ENCODE assay signal across 24 cellular contexts in the genomic region with DNA sequence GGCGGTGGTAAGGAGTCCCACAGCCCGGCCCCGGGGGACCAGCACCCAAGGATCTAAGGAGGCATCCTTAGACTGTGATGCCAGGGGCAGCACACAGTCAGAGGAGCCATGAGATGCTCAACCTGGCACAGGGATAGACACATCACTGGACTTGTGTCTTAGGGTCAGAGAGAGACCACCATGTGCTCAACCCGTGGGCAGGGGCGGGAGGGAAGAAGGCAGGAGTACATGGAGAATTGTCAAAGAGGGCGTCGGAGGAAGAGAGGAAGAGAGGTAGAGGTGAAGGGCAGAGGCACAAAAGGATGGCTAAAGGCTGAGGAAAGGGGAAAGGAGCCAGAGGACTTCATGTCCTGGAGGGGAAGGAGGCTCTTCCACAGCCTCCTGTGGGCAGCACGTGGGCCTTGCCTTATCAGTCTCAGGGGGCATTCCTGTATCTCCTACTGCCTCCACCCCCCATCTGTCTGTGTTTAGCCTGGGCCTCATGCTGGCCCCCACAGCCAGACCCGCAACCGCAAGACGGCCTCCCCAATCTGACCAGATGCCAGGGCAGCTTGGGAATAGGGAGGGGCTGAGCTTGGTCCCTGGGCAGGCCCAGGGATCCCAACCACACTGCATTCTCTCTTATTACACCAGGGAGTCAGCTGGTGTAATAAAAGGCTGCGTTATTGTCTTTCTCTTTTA. TPM values are rescaled to one million over a fixed set of nuclear protein-coding genes. Genes with fewer than 3 reads are reported as not detected.
DNase-seq lines count a peak whose midpoint lies in the region; ATAC-seq, FAIRE-seq and TF ChIP-seq lines count a peak whose summit lies in the region.
"Had no signal": no experiment of that assay in that cellular context is flagged by ENCODE, and none has a peak within 500 bp of the region (broad histone marks: within the 10 kb centered on the region; RNA-seq: fewer than 3 reads in every experiment).

No MANE protein-coding gene starts in this region.

- H3K23ac ChIP-seq in H9 (ENCODE audit: insufficient read length, low read depth, low read length) (no peak overlapping the region), H1 (ENCODE audit: insufficient read length) (no peak overlapping the region)

- CTCF ChIA-PET in H1 (lab: Charles Lee; ENCODE audit: partially characterized antibody): no interaction called here

- H3K9me3 Mint-ChIP-seq in H9: peaks cover 0 to 2% of the 10 kb centered on the region in 2 experiments; a peak in 1 of 5 replicates
- H3K9me3 Mint-ChIP-seq: HFFc6 had no signal

- H4K8ac ChIP-seq in H9 (replicated peaks; ENCODE audit: insufficient read length, low read depth, low read length): no peak overlapping the region
- no peak overlapping the region for H4K8ac ChIP-seq in H1 (ENCODE audit: extremely low read depth, insufficient read depth, low read length)

- H3K9me3 ChIP-seq in H9 (ENCODE audit: control insufficient read depth, low read depth, low read length) (no peaks in the 10 kb centered on the region), H1 (ENCODE audit: insufficient read depth in 2 of 2, low read depth in 1 of 2, low read length in 1 of 2) (no peaks in the 10 kb centered on the region)
- H3K9me3 ChIP-seq: ascending aorta, MG63, pancreas, transverse colon had no signal

- DNase-seq in DMS 273 treated with DMSO at 0.1 percent for 48 hours (lab: John Stamatoyannopoulos, UW) (peak; percentile 72), H9 (peak; percentile 14), H1 (ENCODE audit: low read depth in 1 of 2, low spot score in 2 of 2) (no peak), myocyte (ENCODE audit: low read depth) (peak; percentile 52), caudate nucleus (lab: John Stamatoyannopoulos, UW) (no peak), NCI-H128 (lab: John Stamatoyannopoulos, UW; ENCODE audit: unreplicated experiment) (no peak)
- DNase-seq: activated CD8-positive, alpha-beta memory T cell treated with anti-CD3 and anti-CD28 coated beads, Interleukin-2, amount 10 ng/mL, durations not matched to agents 7 days and 5 days; activated naive CD4-positive, alpha-beta T cell treated with Interleukin-2 at 50 U/mL for 16 hours; DMS153; HFFc6; MG63; midbrain; NCI-H2029 treated with DMSO at 0.1 percent for 48 hours; NCI-H510A treated with DMSO at 0.1 percent for 48 hours; small intestine; transverse colon; WERI-Rb-1 had no signal

- no peak overlapping the region for H3K4ac ChIP-seq in H9 (ENCODE audit: low read depth, low read length)
- H3K4ac ChIP-seq in H1 (replicated peaks; ENCODE audit: insufficient read length, low read depth, low read length): no peak overlapping the region

- H3K18ac ChIP-seq in H9 (ENCODE audit: insufficient read length, low read depth, low read length) (no peak overlapping the region), H1 (ENCODE audit: extremely low read depth, low read length) (no peak overlapping the region)

- WGBS in H9 (ENCODE audit: extremely low coverage, insufficient read length, low lambda C conversion rate): no CpG with 5 or more reads among the region's 12 CpGs
- WGBS in H1 (ENCODE audit: extremely low coverage in 1 of 2, insufficient coverage in 1 of 2, insufficient read length in 1 of 2, insufficient replicate concordance in 2 of 2, low coverage in 1 of 2, low lambda C conversion rate in 2 of 2, missing lambda C conversion rate in 1 of 2), 2 experiments: 85% methylated on average over 12 of the region's 12 CpGs; no CpG with 5 or more reads in 1 of the 2 experiments

- no peaks in the 10 kb centered on the region; a peak in 1 of 7 replicates for H3K36me3 Mint-ChIP-seq in H9 (ENCODE audit: insufficient read depth in 1 of 3, low read depth in 3 of 3)
- H3K36me3 Mint-ChIP-seq: activated CD8-positive, alpha-beta memory T cell treated with anti-CD3 and anti-CD28 coated beads, Interleukin-2, amount 10 ng/mL, durations not matched to agents 7 days and 5 days had no signal

- peak overlapping the region; percentile 71 to 88 for H3K4me3 Mint-ChIP-seq in H9
- H3K4me3 Mint-ChIP-seq: HFFc6 had no signal

- H3K9ac ChIP-seq in H9 (ENCODE audit: extremely low read depth, insufficient read length, low read length) (no peak overlapping the region), H1 (replicated peaks in 1 of 4; ENCODE audit: extremely low read depth in 1 of 4, low read depth in 3 of 4, low read length in 3 of 4) (no peak overlapping the region)

- H2BK5ac ChIP-seq in H9 (ENCODE audit: insufficient read length, low read length): no peak overlapping the region
- H2BK5ac ChIP-seq in H1 (ENCODE audit: low read depth, low read length): no peak overlapping the region

- H2AK5ac ChIP-seq in H9 (ENCODE audit: insufficient read length, low read length) (no peak overlapping the region), H1 (ENCODE audit: low read depth, low read length) (peak overlapping the region; percentile 84; the same call in 1 of the 2 replicates)

- peaks cover 46% of the 10 kb centered on the region for H3K27me3 Mint-ChIP-seq in H9 (ENCODE audit: low read depth)

- H3K56ac ChIP-seq in H9 (ENCODE audit: insufficient read length, low read depth, low read length) (no peak overlapping the region), H1 (replicated peaks; ENCODE audit: insufficient read length, low read depth, low read length) (no peak overlapping the region)

- ATAC-seq in GM21528 (IDR thresholded peaks at IDR 0.05; ENCODE audit: low FRiP score, unreplicated experiment) (no peak), HG03342 (IDR thresholded peaks at IDR 0.05; ENCODE audit: unreplicated experiment) (no peak)
- ATAC-seq: activated CD8-positive, alpha-beta memory T cell treated with anti-CD3 and anti-CD28 coated beads, Interleukin-2, amount 10 ng/mL, durations not matched to agents 7 days and 5 days; Panc1 had no signal

- no peaks in the 10 kb centered on the region for H3K36me3 ChIP-seq in H1 (ENCODE audit: control insufficient read depth in 2 of 4, insufficient read depth in 4 of 4, low read length in 3 of 4)
- H3K36me3 ChIP-seq: ascending aorta, MG63, pancreas, transverse colon, WERI-Rb-1 had no signal

- H3T11ph ChIP-seq in H9 (ENCODE audit: low read length): no peak overlapping the region

- H4K20me1 ChIP-seq in H9 (ENCODE audit: control insufficient read depth, insufficient read depth, insufficient read length): no peaks in the 10 kb centered on the region
- H4K20me1 ChIP-seq in H1 (replicated peaks in 1 of 2; ENCODE audit: control insufficient read depth in 1 of 2, insufficient read depth in 2 of 2, low read length in 2 of 2): peaks cover 2 to 10% of the 10 kb centered on the region in 2 experiments

- H2BK15ac ChIP-seq in H9 (ENCODE audit: low read depth, low read length): no peak overlapping the region
- H2BK15ac ChIP-seq in H1 (ENCODE audit: low read length): no peak overlapping the region; the same call in 1 of the 2 replicates

- H3K4me2 ChIP-seq in H9 (ENCODE audit: insufficient read depth, insufficient read length, low read length) (peak overlapping the region; percentile 92), H1 (ENCODE audit: insufficient read depth in 1 of 2, low read depth in 2 of 2, low read length in 2 of 2) (peak overlapping the region; percentile 98 to 100)

- TF ChIP-seq EP300 in H1 (IDR thresholded peaks at IDR 0.05; ENCODE audit: borderline replicate concordance in 1 of 2, low read depth in 2 of 2, low read length in 2 of 2): no peak

- H4K91ac ChIP-seq in H9 (ENCODE audit: insufficient read length, low read depth, low read length) (no peak overlapping the region), H1 (replicated peaks; ENCODE audit: insufficient read length, low read length) (no peak overlapping the region)

- no peak for FAIRE-seq in H1 (lab: Jason Lieb, UNC)
- FAIRE-seq: HepG2, keratinocyte, pancreas, small intestine had no signal

- H3K79me2 ChIP-seq in H9 (ENCODE audit: insufficient read depth, low read length) (no peaks in the 10 kb centered on the region), H1 (ENCODE audit: control insufficient read depth in 1 of 2, insufficient read depth in 2 of 2, low read length in 2 of 2) (peaks cover 0 to 9% of the 10 kb centered on the region in 2 experiments; a peak in 1 of 4 replicates)

- peaks cover 25% of the 10 kb centered on the region; the same call in 1 of the 2 replicates for H3K27me3 ChIP-seq in H9 (ENCODE audit: insufficient read depth, low read length)
- peaks cover 7 to 39% (median 36%) of the 10 kb centered on the region in 4 experiments for H3K27me3 ChIP-seq in H1 (replicated peaks in 1 of 4; ENCODE audit: control insufficient read depth in 3 of 4, extremely low read depth in 1 of 4, insufficient read depth in 3 of 4, low read length in 3 of 4)
- H3K27me3 ChIP-seq: ascending aorta, pancreas had no signal

- TF ChIP-seq POLR2A in H1 (IDR thresholded peaks at IDR 0.05; ENCODE audit: control extremely low read depth in 1 of 2, low read depth in 2 of 2, low read length in 2 of 2): no peak

- no peaks in the 10 kb centered on the region for H3K79me1 ChIP-seq in H9 (ENCODE audit: insufficient read depth, low read depth, low read length, poor library complexity, severe bottlenecking)
- H3K79me1 ChIP-seq in H1 (ENCODE audit: low read depth, low read length): peaks cover 2% of the 10 kb centered on the region; the same call in 1 of the 2 replicates

- peaks cover 19% of the 10 kb centered on the region for H3K23me2 ChIP-seq in H9 (ENCODE audit: insufficient read length, low read depth, low read length, poor library complexity, severe bottlenecking)
- H3K23me2 ChIP-seq in H1 (ENCODE audit: low read depth, low read length): peaks cover 18% of the 10 kb centered on the region

- H4K5ac ChIP-seq in H9 (ENCODE audit: insufficient read length, low read depth, low read length) (no peak overlapping the region), H1 (ENCODE audit: insufficient read length, low read depth, low read length) (no peak overlapping the region)

- H2BK20ac ChIP-seq in H9 (ENCODE audit: low read depth, low read length, poor library complexity, severe bottlenecking): no peak overlapping the region
- peak overlapping the region; percentile 61; the same call in 1 of the 2 replicates for H2BK20ac ChIP-seq in H1 (ENCODE audit: low read length)

- peaks cover 41 to 54% of the 10 kb centered on the region in 2 experiments for H3K4me1 Mint-ChIP-seq in H9

- peak overlapping the region in 2 of 4 experiments; percentile 79 to 86; a peak in 2 of 8 replicates for H3K4me3 ChIP-seq in H1 (ENCODE audit: extremely low read depth in 1 of 4, insufficient read depth in 2 of 4, low read depth in 3 of 4, low read length in 4 of 4)
- H3K4me3 ChIP-seq: MG63, transverse colon had no signal

- H3K4me1 ChIP-seq in H9 (ENCODE audit: insufficient read depth, low read length): peaks cover 4% of the 10 kb centered on the region; the same call in 1 of the 2 replicates
- peaks cover 6 to 41% (median 32%) of the 10 kb centered on the region in 4 experiments for H3K4me1 ChIP-seq in H1 (replicated peaks in 1 of 4; ENCODE audit: control insufficient read depth in 3 of 4, insufficient read depth in 4 of 4, low read length in 3 of 4)
- H3K4me1 ChIP-seq: pancreas had no signal

- H2BK120ac ChIP-seq in H9 (ENCODE audit: low read depth, low read length, poor library complexity, severe bottlenecking) (no peak overlapping the region), H1 (replicated peaks; ENCODE audit: low read depth, low read length) (no peak overlapping the region)

- H2BK12ac ChIP-seq in H9 (ENCODE audit: insufficient read length, low read depth, low read length) (no peak overlapping the region), H1 (ENCODE audit: low read depth, low read length) (peak overlapping the region; percentile 92; the same call in 1 of the 2 replicates)

- no peak for TF ChIP-seq CTCF in H9 (conservative IDR thresholded peaks at IDR 0.05)
- TF ChIP-seq CTCF in H1 (IDR thresholded peaks at IDR 0.05; ENCODE audit: control extremely low read depth in 1 of 3, insufficient read depth in 1 of 3, low read depth in 1 of 3, low read length in 3 of 3): no peak

- H2AFZ ChIP-seq in H9 (ENCODE audit: low read length): no peak overlapping the region
- no peak overlapping the region for H2AFZ ChIP-seq in H1 (ENCODE audit: low read length)

- POLR2A ChIA-PET in H1 (lab: Charles Lee; ENCODE audit: partially characterized antibody): interaction anchor here (0.6 to 0.9 kb wide), 2 partner anchors 11 to 1679 kb away, joined by 3 read pairs; no protein-coding TSS in a partner anchor

- H3K27ac Mint-ChIP-seq in H9: no peak overlapping the region
- H3K27ac Mint-ChIP-seq: activated CD8-positive, alpha-beta memory T cell treated with anti-CD3 and anti-CD28 coated beads, Interleukin-2, amount 10 ng/mL, durations not matched to agents 7 days and 5 days; HFFc6 had no signal

- H3K14ac ChIP-seq in H9 (ENCODE audit: insufficient read depth, low read length): no peak overlapping the region
- no peak overlapping the region for H3K14ac ChIP-seq in H1 (ENCODE audit: insufficient read length)

- H3K27ac ChIP-seq in H9 (ENCODE audit: insufficient read length, low read depth, low read length): no peak overlapping the region
- no peak overlapping the region for H3K27ac ChIP-seq in H1 (ENCODE audit: low read depth, low read length)
- H3K27ac ChIP-seq in caudate nucleus (ENCODE audit: low read depth, low read length): no peak overlapping the region
- H3K27ac ChIP-seq: ascending aorta, pancreas, transverse colon, WERI-Rb-1 had no signal

- no peak for TF ChIP-seq RAD21 in H1 (IDR thresholded peaks at IDR 0.05 in 1 of 2, conservative IDR thresholded peaks at IDR 0.05 in 1 of 2; ENCODE audit: low read depth in 2 of 2, low read length in 2 of 2)

RNA-seq across cellular contexts. Expression of gene ADCY1, which starts 2.2 kb away (rescaled TPM):
- total RNA-seq in H9 (2021) (18.7 and 21.6 TPM in 2 replicates), myocyte (0.40 and 0.62 TPM in 2 replicates)
- 25.9 and 26.9 TPM in 2 replicates for total RNA-seq in H1 (2021; fragmentation: NEBNext Ultra II Directional; extraction: Animal tissue kit (Norgen Biotek cat#: 25700))
- polyA plus RNA-seq in H1 (2011; rRNA removed): 7.9 and 11.8 TPM in 2 replicates
- polyA plus RNA-seq in H1 (2011; cell fraction: cytosol; rRNA removed): 10.0 TPM
- polyA plus RNA-seq in H1 (2011; cell fraction: nucleus; rRNA removed): 19.8 TPM
- 10.6 to 12.4 TPM (median 11.8 TPM) in 4 replicates for polyA plus RNA-seq in H1 (2012, experiment 1 of 2)
- polyA plus RNA-seq in H1 (2012, experiment 2 of 2): 5.5 TPM
- 13.8 TPM for polyA plus RNA-seq in H1 (2013, experiment 1 of 2)
- 13.3 TPM for polyA plus RNA-seq in H1 (2013, experiment 2 of 2)
- 40.6 and 43.2 TPM in 2 replicates for polyA minus RNA-seq in H1 (2011; rRNA and poly(A)+ RNA removed)
- 14.8 TPM for polyA minus RNA-seq in H1 (2011; cell fraction: cytosol; rRNA and poly(A)+ RNA removed)
- polyA minus RNA-seq in H1 (2011; cell fraction: nucleus; rRNA and poly(A)+ RNA removed): 21.8 TPM
- polyA plus RNA-seq in myocyte (2012): 0.67 TPM

Comparison
In these comparisons a context has a peak if more than half of its experiments do, and no peak if none do; other contexts are left out.
1. DNase-seq: peak in DMS 273 treated with DMSO at 0.1 percent for 48 hours (single experiment), H9 (single experiment) and myocyte (single experiment); none in H1 (0 of 2), caudate nucleus (0 of 61) and NCI-H128 (single experiment).
2. RNA of gene ADCY1, which starts 2.2 kb away (total RNA-seq): 25.9 to 26.9 TPM in H1 and 18.7 to 21.6 TPM in H9; 0.40 to 0.62 TPM in myocyte; every median in the first group is over 10 times any median in the second.